ENCODE assay signal across 23 cellular contexts in the genomic region with DNA sequence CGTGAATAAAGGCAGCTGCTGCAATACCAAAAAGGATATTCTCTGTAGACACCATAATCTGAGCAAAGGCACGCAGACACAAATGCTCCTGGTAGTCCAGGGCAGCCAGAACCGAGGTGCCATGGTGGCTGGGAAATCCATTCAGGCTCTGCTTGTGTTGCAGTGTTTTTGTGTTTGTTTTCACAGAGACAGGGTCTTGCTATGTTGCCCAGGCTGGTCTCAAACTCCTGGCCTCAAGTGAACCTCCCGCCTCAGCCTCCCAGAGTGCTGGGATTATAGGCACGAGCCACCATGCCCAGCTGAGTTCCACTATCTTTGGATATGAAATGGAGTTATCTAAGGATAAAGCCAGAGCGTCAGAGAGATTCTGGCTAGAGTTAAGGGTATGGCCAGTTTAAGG.
"Had no signal": no experiment of that assay in that cellular context is flagged by ENCODE, and none has a peak within 500 bp of the region (broad histone marks: within the 10 kb centered on the region; RNA-seq: fewer than 3 reads in every experiment).

No MANE protein-coding gene starts in this region.

- H3K4me1 ChIP-seq: ascending aorta, body of pancreas, Peyer's patch had no signal

- H3K27ac ChIP-seq: ascending aorta, body of pancreas, Peyer's patch had no signal

- H3K27me3 ChIP-seq: ascending aorta, body of pancreas, MG63, Peyer's patch had no signal

- H3K4me3 ChIP-seq: ascending aorta, body of pancreas, MG63, Peyer's patch had no signal

- DNase-seq: activated CD4-positive, alpha-beta memory T cell treated with anti-CD3 and anti-CD28 coated beads for 36 hours; activated CD4-positive, alpha-beta T cell treated with anti-CD3 and anti-CD28 coated beads, Interleukin-2, amount 10 ng/mL, durations not matched to agents 7 days and 5 days; activated CD4-positive, CD25-positive, alpha-beta regulatory T cell; activated CD8-positive, alpha-beta memory T cell treated with anti-CD3 and anti-CD28 coated beads, Interleukin-2, amount 50 U/mL, for 4 hours; activated naive CD8-positive, alpha-beta T cell treated with anti-CD3 and anti-CD28 coated beads, Interleukin-2, amount 50 U/mL, for 24 hours; activated T-cell treated with anti-CD3 and anti-CD28 coated beads, Interleukin-2, amount 50 U/mL, for 72 hours; amniotic stem cell; body of pancreas; KG1; MG63; NCI-H1105; NCI-H1436 treated with DMSO at 0.1 percent for 48 hours; NCI-H187; NCI-H2081; NCI-H510A treated with DMSO at 0.1 percent for 48 hours; NCI-H69; Peyer's patch; SHP77 treated with DMSO at 0.1 percent for 48 hours; T-helper 9 cell had no signal

- H3K9me3 Mint-ChIP-seq: activated CD4-positive, alpha-beta memory T cell treated with anti-CD3 and anti-CD28 coated beads for 36 hours; activated CD4-positive, alpha-beta T cell treated with anti-CD3 and anti-CD28 coated beads, Interleukin-2, amount 10 ng/mL, durations not matched to agents 7 days and 5 days; activated naive CD4-positive, alpha-beta T cell treated with anti-CD3 and anti-CD28 coated beads, Interleukin-2, amount 50 U/mL, for 72 hours; activated naive CD8-positive, alpha-beta T cell treated with anti-CD3 and anti-CD28 coated beads, Interleukin-2, amount 50 U/mL, for 24 hours; activated T-cell treated with anti-CD3 and anti-CD28 coated beads, Interleukin-2, amount 50 U/mL, for 72 hours; central memory CD8-positive, alpha-beta T cell; T-helper 1 cell treated with Interleukin-12 subunit alpha and Interleukin-12 subunit beta and Interleukin-4 antibody, amounts not matched to agents 30 μg/mL and 1 μg/mL, for 36 hours had no signal

- H3K9me3 ChIP-seq: ascending aorta, body of pancreas, MG63, Peyer's patch had no signal

- ATAC-seq: activated naive CD8-positive, alpha-beta T cell treated with anti-CD3 and anti-CD28 coated beads, Interleukin-2, amount 50 U/mL, for 24 hours; body of pancreas had no signal

- H3K27me3 Mint-ChIP-seq: activated CD4-positive, alpha-beta memory T cell treated with anti-CD3 and anti-CD28 coated beads for 36 hours; activated CD4-positive, alpha-beta T cell treated with anti-CD3 and anti-CD28 coated beads, Interleukin-2, amount 10 ng/mL, durations not matched to agents 7 days and 5 days; activated naive CD8-positive, alpha-beta T cell treated with anti-CD3 and anti-CD28 coated beads, Interleukin-2, amount 50 U/mL, for 24 hours; central memory CD8-positive, alpha-beta T cell had no signal

- H3K27ac Mint-ChIP-seq: activated CD4-positive, alpha-beta memory T cell treated with anti-CD3 and anti-CD28 coated beads for 36 hours; activated CD4-positive, alpha-beta T cell treated with anti-CD3 and anti-CD28 coated beads, Interleukin-2, amount 10 ng/mL, durations not matched to agents 7 days and 5 days; activated naive CD8-positive, alpha-beta T cell treated with anti-CD3 and anti-CD28 coated beads, Interleukin-2, amount 50 U/mL, for 24 hours; activated T-cell treated with anti-CD3 and anti-CD28 coated beads, Interleukin-2, amount 50 U/mL, for 72 hours had no signal

- H3K4me3 Mint-ChIP-seq: activated CD4-positive, alpha-beta memory T cell treated with anti-CD3 and anti-CD28 coated beads for 36 hours; activated CD4-positive, alpha-beta T cell treated with anti-CD3 and anti-CD28 coated beads, Interleukin-2, amount 10 ng/mL, durations not matched to agents 7 days and 5 days; activated naive CD8-positive, alpha-beta T cell treated with anti-CD3 and anti-CD28 coated beads, Interleukin-2, amount 50 U/mL, for 24 hours; activated T-cell treated with anti-CD3 and anti-CD28 coated beads, Interleukin-2, amount 50 U/mL, for 72 hours; central memory CD8-positive, alpha-beta T cell; T-helper 1 cell treated with Interleukin-12 subunit alpha and Interleukin-12 subunit beta and Interleukin-4 antibody, amounts not matched to agents 30 μg/mL and 1 μg/mL, for 36 hours had no signal

- H3K4me1 Mint-ChIP-seq: central memory CD8-positive, alpha-beta T cell had no signal
